31 cellular contexts compared by ENCODE assay signal in genomic region chr6:2019051-2019450, GRCh38.
DNase-seq lines count a peak whose midpoint lies in the region; ATAC-seq, FAIRE-seq and TF ChIP-seq lines count a peak whose summit lies in the region.
"Had no signal": no experiment of that assay in that cellular context is flagged by ENCODE, and none has a peak within 500 bp of the region (broad histone marks: within the 10 kb centered on the region; RNA-seq: fewer than 3 reads in every experiment).

No MANE protein-coding gene starts in this region.

- DNase-seq in HepG2 (ENCODE audit: low spot score) (no peak), right lobe of liver (no peak)
- DNase-seq: 8988T; ACHN; AML-193; BE2C; C1 segment of cervical spinal cord; Caco-2; Calu3; CD4-positive, alpha-beta memory T cell; CD4-positive, alpha-beta T cell; CD4-positive, CD25-positive, alpha-beta regulatory T cell; CD8-positive, alpha-beta memory T cell; CD8-positive, alpha-beta T cell; COR-L47; DMS 273 treated with DMSO at 0.1 percent for 48 hours; DMS153; DMS53; DMS79; DMS79 treated with DMSO at 0.1 percent for 48 hours; DND-41; EL had no signal

- POLR2A ChIA-PET in HepG2 (lab: Yijun Ruan, JAX) = no interaction called here
- POLR2A ChIA-PET in HEK293 (lab: Yijun Ruan, JAX) = no interaction called here

- H3K4me3 ChIP-seq in HepG2 (replicated peaks in 1 of 3; ENCODE audit: insufficient read depth in 1 of 3, low read depth in 2 of 3, low read length in 3 of 3) = no peak overlapping the region
- no peak overlapping the region for H3K4me3 ChIP-seq in right lobe of liver
- H3K4me3 ChIP-seq in HEK293 (ENCODE audit: low read depth, low read length) = no peak overlapping the region
- H3K4me3 ChIP-seq: A549; BLaER1; BLaER1 treated with 17β-estradiol and CSF1 and Interleukin-3, amounts not matched to agents 10 nM and 100 nM had no signal

- H3K79me2 ChIP-seq in HepG2 (ENCODE audit: insufficient read depth, low read length) = peaks cover 13% of the 10 kb centered on the region

- no peak overlapping the region for H3K4me2 ChIP-seq in HepG2 (ENCODE audit: low read depth, low read length)
- H3K4me2 ChIP-seq: A549; BLaER1; BLaER1 treated with 17β-estradiol and CSF1 and Interleukin-3, amounts not matched to agents 10 nM and 100 nM had no signal

- no TSS peak for BruUV-seq in HepG2 (replicated peaks; lab: Mats Ljungman, UMichigan)

- H3K9ac ChIP-seq in HepG2 (ENCODE audit: insufficient read depth, low read depth, low read length) = no peak overlapping the region
- H3K9ac ChIP-seq: BLaER1; BLaER1 treated with 17β-estradiol and CSF1 and Interleukin-3, amounts not matched to agents 10 nM and 100 nM had no signal

- H3K27me3 ChIP-seq in HepG2 (ENCODE audit: control insufficient read depth in 1 of 2, insufficient read depth in 2 of 2, low read length in 2 of 2) (no peaks in the 10 kb centered on the region), right lobe of liver (no peaks in the 10 kb centered on the region)
- H3K27me3 ChIP-seq: BE2C; BLaER1; BLaER1 treated with 17β-estradiol and CSF1 and Interleukin-3, amounts not matched to agents 10 nM and 100 nM had no signal

- in situ Hi-C loops in HepG2 (cut with HindIII; ENCODE audit: extremely low pct_ligation_motif_present, low pct_unique_long_range_greater_than_20kb) = no loop called here

- no peaks in the 10 kb centered on the region for H4K20me1 ChIP-seq in HepG2 (ENCODE audit: insufficient read depth, low read length)
- H4K20me1 ChIP-seq: BLaER1; BLaER1 treated with 17β-estradiol and CSF1 and Interleukin-3, amounts not matched to agents 10 nM and 100 nM had no signal

- TF ChIP-seq POLR2A in HepG2 (IDR thresholded peaks at IDR 0.05; ENCODE audit: insufficient read depth in 1 of 2, low read depth in 2 of 2, low read length in 2 of 2) (no peak), right lobe of liver (IDR thresholded peaks at IDR 0.05) (no peak)

- H2AFZ ChIP-seq in HepG2 (ENCODE audit: low read length) = no peak overlapping the region

- H3K27ac ChIP-seq in HepG2 (ENCODE audit: extremely low read length, insufficient read depth, low read length) = no peak overlapping the region
- no peak overlapping the region for H3K27ac ChIP-seq in right lobe of liver
- no peak overlapping the region for H3K27ac ChIP-seq in HEK293 (ENCODE audit: extremely low read depth, low read depth, low read length)
- H3K27ac ChIP-seq: 22Rv1; A549; BLaER1; BLaER1 treated with 17β-estradiol and CSF1 and Interleukin-3, amounts not matched to agents 10 nM and 100 nM; C4-2B had no signal

- intact Hi-C loops in HepG2 (cut with micrococcal nuclease; ENCODE audit: unreplicated experiment) (no loop called here), right lobe of liver (cut with DNase I) (no loop called here)

- TF ChIP-seq RAD21 in HepG2 (CRISPR knock-in tag; IDR thresholded peaks at IDR 0.05) = no peak

- peaks cover 3% of the 10 kb centered on the region; the same call in 1 of the 2 replicates for H3K9me3 ChIP-seq in HepG2 (ENCODE audit: low read length)
- no peaks in the 10 kb centered on the region for H3K9me3 ChIP-seq in right lobe of liver
- H3K9me3 ChIP-seq in HEK293 (ENCODE audit: control insufficient read depth, insufficient read depth, low read depth, low read length) = no peaks in the 10 kb centered on the region
- H3K9me3 ChIP-seq: A549, BE2C, Caco-2 had no signal

- TF ChIP-seq CTCF in HepG2 (CRISPR knock-in tag; IDR thresholded peaks at IDR 0.05) (no peak), right lobe of liver (IDR thresholded peaks at IDR 0.05) (no peak), HEK293 (tag by site-specific recombination; IDR thresholded peaks at IDR 0.05) (no peak)

- ATAC-seq in HepG2 = no peak
- ATAC-seq in right lobe of liver = no peak
- no peak for ATAC-seq in GM19455 (IDR thresholded peaks at IDR 0.05; ENCODE audit: unreplicated experiment)
- ATAC-seq: A549; CD8-positive, alpha-beta T cell had no signal

- CTCF ChIA-PET in HepG2 (lab: Yijun Ruan, JAX; ENCODE audit: low intra/inter-chr PET ratio, low total read pairs) (no interaction called here), HEK293 (lab: Yijun Ruan, JAX) (interaction anchor here (0.7 kb wide), 2 partner anchors 28 to 1220 kb away, joined by 3 read pairs; no protein-coding TSS in a partner anchor)

- H3K4me1 ChIP-seq in HepG2 (ENCODE audit: insufficient read depth, low read length) (no peaks in the 10 kb centered on the region; the same call in 1 of the 2 replicates), right lobe of liver (no peaks in the 10 kb centered on the region), HEK293 (ENCODE audit: control insufficient read depth, insufficient read depth, low read length) (peaks cover 18% of the 10 kb centered on the region)
- H3K4me1 ChIP-seq: A549, Caco-2 had no signal

- no peak for FAIRE-seq in HepG2 (lab: Jason Lieb, UNC)
- FAIRE-seq: A204.1, A549, D721Med had no signal

- TF ChIP-seq EP300 in HepG2 (IDR thresholded peaks at IDR 0.05; ENCODE audit: low read depth in 2 of 2, low read length in 2 of 2) (no peak), HepG2 (CRISPR knock-in tag; IDR thresholded peaks at IDR 0.05; ENCODE audit: borderline replicate concordance) (no peak)

- H3K36me3 ChIP-seq in HepG2 (replicated peaks in 1 of 2; ENCODE audit: control insufficient read depth in 1 of 2, insufficient read depth in 2 of 2, low read length in 2 of 2) (no peaks in the 10 kb centered on the region; a peak in 1 of 5 replicates), right lobe of liver (no peaks in the 10 kb centered on the region), HEK293 (ENCODE audit: control insufficient read depth in 2 of 2, insufficient read depth in 1 of 2, low read length in 2 of 2) (no peaks in the 10 kb centered on the region)
- H3K36me3 ChIP-seq: BE2C, BLaER1 had no signal

TF ChIP-seq in HepG2, 621 proteins besides CTCF, POLR2A, EP300 and RAD21:
- TF ChIP-seq ZFP82 (CRISPR knock-in tag; IDR thresholded peaks at IDR 0.05; ENCODE audit: borderline replicate concordance) = no peak
- TF ChIP-seq ATF7 (IDR thresholded peaks at IDR 0.05) = peak; percentile 92
- no peak for TF ChIP-seq ATF7 (CRISPR knock-in tag; IDR thresholded peaks at IDR 0.05)
TF ChIP-seq in HepG2: peak in this region for 1.

TF ChIP-seq in HEK293, 187 proteins besides CTCF, POLR2A, EP300 and RAD21:
- TF ChIP-seq PATZ1 (tag by site-specific recombination; IDR thresholded peaks at IDR 0.05) = no peak
- peak; percentile 73 for TF ChIP-seq ATF2 (tag by site-specific recombination; IDR thresholded peaks at IDR 0.05; ENCODE audit: low read depth)

Comparison
In these comparisons a context has a peak if more than half of its experiments do, and no peak if none do; other contexts are left out.
1. Of the 63 proteins assayed by ChIP-seq in both HepG2 and HEK293: peak only in HepG2: none; only in HEK293: ATF2; in both: none; in neither: 62.